In genomic region chr14:81952917-81953316, GRCh38 we compare ENCODE assay signal across 6 cellular contexts.
"Had no signal": no experiment of that assay in that cellular context is flagged by ENCODE, and none has a peak within 500 bp of the region (broad histone marks: within the 10 kb centered on the region; RNA-seq: fewer than 3 reads in every experiment).

No MANE protein-coding gene starts in this region.

- H3K27me3 Mint-ChIP-seq: IgD-negative memory B cell had no signal

- H3K4me2 ChIP-seq: GM23338 had no signal

- H3K27ac Mint-ChIP-seq: GM23338, H9, IgD-negative memory B cell had no signal

- H3K36me3 Mint-ChIP-seq: IgD-negative memory B cell had no signal

- H3K4me3 Mint-ChIP-seq: GM23338, H9, IgD-negative memory B cell had no signal

- H3K4me1 Mint-ChIP-seq: GM23338, IgD-negative memory B cell had no signal

- H3K27ac ChIP-seq: HL-60 had no signal

- H3K4me3 ChIP-seq: GM23338 had no signal

- ATAC-seq: GM23338, HepG2 had no signal

- DNase-seq: H9, HCEC 1CT had no signal
